In genomic region chr7:130205084-130205947, GRCh38 we compare ENCODE assay signal across 1 cellular context.
TF ChIP-seq lines count a peak whose summit lies in the region.

Gene TMEM209 (minus strand): TSS chr7:130205406. CDS start chr7:130205375, 31 bp downstream.

TF ChIP-seq in WTC11, 78 proteins besides CTCF, POLR2A, EP300 and RAD21 (continued from another document):
- TF ChIP-seq ERG (CRISPR knock-in tag; IDR thresholded peaks at IDR 0.05) = no peak
- TF ChIP-seq FOXK1 (CRISPR knock-in tag; IDR thresholded peaks at IDR 0.05) = peak; percentile 83
- no peak for TF ChIP-seq RELA (CRISPR knock-in tag; IDR thresholded peaks at IDR 0.05; ENCODE audit: borderline replicate concordance)
- no peak; the same call in 1 of the 2 replicates for TF ChIP-seq ARID4B (CRISPR knock-in tag; IDR thresholded peaks at IDR 0.05; ENCODE audit: borderline replicate concordance)
- TF ChIP-seq NFYB (CRISPR knock-in tag; conservative IDR thresholded peaks at IDR 0.05; ENCODE audit: low read depth) = no peak
- peak; percentile 82; the same call in 1 of the 2 replicates for TF ChIP-seq E2F5 (CRISPR knock-in tag; IDR thresholded peaks at IDR 0.05)
- no peak for TF ChIP-seq ZNF671 (CRISPR knock-in tag; IDR thresholded peaks at IDR 0.05)
- TF ChIP-seq GTF2I (CRISPR knock-in tag; conservative IDR thresholded peaks at IDR 0.05) = no peak
- TF ChIP-seq OVOL2 (CRISPR knock-in tag; IDR thresholded peaks at IDR 0.05; ENCODE audit: borderline replicate concordance) = no peak
- TF ChIP-seq ZNF281 (CRISPR knock-in tag; IDR thresholded peaks at IDR 0.05) = no peak
- no peak for TF ChIP-seq ESRRA (CRISPR knock-in tag; IDR thresholded peaks at IDR 0.05; ENCODE audit: borderline replicate concordance)
- TF ChIP-seq JUN (CRISPR knock-in tag; IDR thresholded peaks at IDR 0.05) = no peak
- TF ChIP-seq PRDM15 (CRISPR knock-in tag; IDR thresholded peaks at IDR 0.05) = no peak
- TF ChIP-seq TCF7 (CRISPR knock-in tag; IDR thresholded peaks at IDR 0.05; ENCODE audit: low read depth) = no peak
- no peak for TF ChIP-seq RORB (CRISPR knock-in tag; IDR thresholded peaks at IDR 0.05)
- peak; percentile 51; the same call in 1 of the 2 replicates for TF ChIP-seq GABPB1 (CRISPR knock-in tag; IDR thresholded peaks at IDR 0.05)
- TF ChIP-seq ZNF425 (CRISPR knock-in tag; conservative IDR thresholded peaks at IDR 0.05) = no peak
- TF ChIP-seq CBFB (CRISPR knock-in tag; IDR thresholded peaks at IDR 0.05; ENCODE audit: low read depth) = no peak
- TF ChIP-seq USF1 (CRISPR knock-in tag; IDR thresholded peaks at IDR 0.05) = no peak
- no peak for TF ChIP-seq ZNF423 (CRISPR knock-in tag; IDR thresholded peaks at IDR 0.05)
- TF ChIP-seq ZMAT4 (CRISPR knock-in tag; IDR thresholded peaks at IDR 0.05) = no peak
- no peak for TF ChIP-seq ZNF219 (CRISPR knock-in tag; IDR thresholded peaks at IDR 0.05; ENCODE audit: borderline replicate concordance)
- no peak for TF ChIP-seq ATF1 (CRISPR knock-in tag; IDR thresholded peaks at IDR 0.05)
- TF ChIP-seq MLX (CRISPR knock-in tag; IDR thresholded peaks at IDR 0.05) = no peak
- TF ChIP-seq ZNF512 (CRISPR knock-in tag; IDR thresholded peaks at IDR 0.05; ENCODE audit: borderline replicate concordance) = no peak
- TF ChIP-seq PREB (CRISPR knock-in tag; IDR thresholded peaks at IDR 0.05; ENCODE audit: borderline replicate concordance) = no peak
- TF ChIP-seq TEAD1 (CRISPR knock-in tag; IDR thresholded peaks at IDR 0.05) = 0 out of 2 replicates have a peak, but pooled peaks have one; percentile 41
- no peak for TF ChIP-seq IRF2 (CRISPR knock-in tag; IDR thresholded peaks at IDR 0.05; ENCODE audit: borderline replicate concordance, low read depth)
- no peak for TF ChIP-seq ZNF263 (CRISPR knock-in tag; IDR thresholded peaks at IDR 0.05; ENCODE audit: low read depth)
- TF ChIP-seq ZNF317 (CRISPR knock-in tag; IDR thresholded peaks at IDR 0.05; ENCODE audit: borderline replicate concordance, low read depth) = 0 out of 2 replicates have a peak, but pooled peaks have one; percentile 16
